Comparison of ENCODE assay signal across 9 cellular contexts in genomic region chr20:59526242-59527225, GRCh38.
DNase-seq lines count a peak whose midpoint lies in the region; ATAC-seq, FAIRE-seq and TF ChIP-seq lines count a peak whose summit lies in the region.
"Had no signal": no experiment of that assay in that cellular context is flagged by ENCODE, and none has a peak within 500 bp of the region (broad histone marks: within the 10 kb centered on the region; RNA-seq: fewer than 3 reads in every experiment).

No MANE protein-coding gene starts in this region.

- no peak overlapping the region for H3K23ac ChIP-seq in IMR-90 (ENCODE audit: low read depth, low read length)

- no peak overlapping the region for H2BK5ac ChIP-seq in IMR-90 (ENCODE audit: low read depth, low read length, poor library complexity, severe bottlenecking)

- no peak overlapping the region for H4K91ac ChIP-seq in IMR-90 (ENCODE audit: insufficient read depth, low read depth, low read length)

- H2AK5ac ChIP-seq in IMR-90 (ENCODE audit: low read depth, low read length): no peak overlapping the region

- H2BK15ac ChIP-seq in IMR-90 (ENCODE audit: low read depth, low read length): no peak overlapping the region

- WGBS in IMR-90 (ENCODE audit: extremely low coverage in 2 of 2, insufficient read length in 1 of 2), 2 experiments: 60% methylated on average over 2 of the region's 18 CpGs; no CpG with 5 or more reads in 1 of the 2 experiments

- BruUV-seq in IMR-90 (replicated peaks; lab: Mats Ljungman, UMichigan): no TSS peak

- intact Hi-C loops in IMR-90 (cut with micrococcal nuclease): no loop called here
- intact Hi-C loops in Right ventricle myocardium superior (cut with DNase I): no loop called here

- H2AFZ ChIP-seq in IMR-90 (replicated peaks; ENCODE audit: low read length, poor library complexity): no peak overlapping the region
- H2AFZ ChIP-seq: parathyroid adenoma had no signal

- no peaks in the 10 kb centered on the region for H3K9me3 ChIP-seq in IMR-90 (ENCODE audit: control insufficient read depth, insufficient read depth, low read length)
- no peaks in the 10 kb centered on the region for H3K9me3 ChIP-seq in effector memory CD4-positive, alpha-beta T cell (ENCODE audit: control insufficient read depth, low read length)

- peak; percentile 23 for TF ChIP-seq CTCF in D721Med (IDR thresholded peaks at IDR 0.05; ENCODE audit: insufficient read depth, missing control alignments)
- TF ChIP-seq CTCF in IMR-90 (conservative IDR thresholded peaks at IDR 0.05; ENCODE audit: low read depth, low read length): peak; percentile 20; the same call in 1 of the 2 replicates

- POLR2A ChIA-PET in IMR-90 (lab: Charles Lee; ENCODE audit: unreplicated experiment): no interaction called here

- H3K27me3 ChIP-seq in IMR-90 (ENCODE audit: control insufficient read depth, insufficient read depth, low read length): no peaks in the 10 kb centered on the region
- H3K27me3 ChIP-seq in effector memory CD4-positive, alpha-beta T cell (replicated peaks; ENCODE audit: control insufficient read depth, insufficient read depth, low read length, poor library complexity, severe bottlenecking): peaks cover 32% of the 10 kb centered on the region

- CTCF ChIA-PET in IMR-90 (lab: Yijun Ruan, JAX): no interaction called here

- FAIRE-seq in D721Med (lab: Jason Lieb, UNC): no peak

- no peaks in the 10 kb centered on the region for H4K20me1 ChIP-seq in IMR-90 (ENCODE audit: insufficient read depth, low read length)

- H4K8ac ChIP-seq in IMR-90 (ENCODE audit: low read depth in 2 of 2, low read length in 2 of 2): no peak overlapping the region

- DNase-seq in D721Med (ENCODE audit: insufficient read length, low spot score) (no peak), IMR-90 (no peak), astrocyte of the hippocampus (ENCODE audit: low read depth, low spot score) (peak; percentile 4), lung microvascular endothelial cell (ENCODE audit: low read depth in 2 of 2) (peak; percentile 25 to 31), UCSD-AML1 (lab: John Stamatoyannopoulos, UW; ENCODE audit: unreplicated experiment) (no peak), Right ventricle myocardium superior (no peak)
- no peak for DNase-seq in effector memory CD4-positive, alpha-beta T cell
- no peak for DNase-seq in activated naive CD4-positive, alpha-beta T cell (lab: John Stamatoyannopoulos, UW)

- H2BK120ac ChIP-seq in IMR-90 (ENCODE audit: low read depth, low read length): no peak overlapping the region

- H4K5ac ChIP-seq in IMR-90 (ENCODE audit: low read depth, low read length): no peak overlapping the region

- no peak for TF ChIP-seq POLR2A in IMR-90 (IDR thresholded peaks at IDR 0.05; ENCODE audit: low read depth, low read length)

- no peak overlapping the region for H3K56ac ChIP-seq in IMR-90 (ENCODE audit: extremely low read depth, insufficient read depth, low read length)

- H3K9me1 ChIP-seq in IMR-90 (ENCODE audit: insufficient read depth, low read length): no peaks in the 10 kb centered on the region

- H3K79me1 ChIP-seq in IMR-90 (ENCODE audit: low read depth in 1 of 2, low read length in 2 of 2): no peaks in the 10 kb centered on the region

- TF ChIP-seq RAD21 in IMR-90 (IDR thresholded peaks at IDR 0.05; ENCODE audit: low read length): no peak

- no peak overlapping the region for H3K4ac ChIP-seq in IMR-90 (ENCODE audit: low read depth, low read length)

- no peaks in the 10 kb centered on the region for H3K4me1 ChIP-seq in IMR-90 (ENCODE audit: control insufficient read depth, insufficient read depth, low read length)
- H3K4me1 ChIP-seq in effector memory CD4-positive, alpha-beta T cell (ENCODE audit: control insufficient read depth, insufficient read depth, low read length, poor library complexity, severe bottlenecking): peaks cover 4% of the 10 kb centered on the region

- in situ Hi-C loops in IMR-90 (cut with MboI; ENCODE audit: low sequenced_read_pairs): no loop called here

- no peak overlapping the region for H3K4me3 ChIP-seq in IMR-90 (ENCODE audit: insufficient read depth, low read depth, low read length)
- H3K4me3 ChIP-seq in effector memory CD4-positive, alpha-beta T cell (ENCODE audit: insufficient read depth, low read depth, low read length, poor library complexity, severe bottlenecking): no peak overlapping the region

- no peak for ATAC-seq in IMR-90 (ENCODE audit: low read depth)
- ATAC-seq in Right ventricle myocardium superior (ENCODE audit: poor library complexity): no peak

- dilution Hi-C loops in IMR-90 (cut with HindIII; ENCODE audit: low sequenced_read_pairs, unreplicated experiment): no loop called here

- H2AK9ac ChIP-seq in IMR-90 (replicated peaks; ENCODE audit: low read depth, low read length, poor library complexity): no peak overlapping the region

- no peak overlapping the region for H3K4me2 ChIP-seq in IMR-90 (ENCODE audit: low read depth, low read length)

- H3K14ac ChIP-seq in IMR-90 (replicated peaks; ENCODE audit: low read depth, low read length): no peak overlapping the region

- H2BK20ac ChIP-seq in IMR-90 (ENCODE audit: low read depth, low read length): no peak overlapping the region

- no peak overlapping the region for H3K27ac ChIP-seq in IMR-90 (ENCODE audit: insufficient read depth, low read length)
- no peak overlapping the region for H3K27ac ChIP-seq in effector memory CD4-positive, alpha-beta T cell (ENCODE audit: insufficient read depth, low read length, poor library complexity, severe bottlenecking)
- H3K27ac ChIP-seq: parathyroid adenoma had no signal

- no peak overlapping the region for H3K9ac ChIP-seq in IMR-90 (ENCODE audit: low read depth, low read length)
- H3K9ac ChIP-seq: parathyroid adenoma had no signal

- no peak overlapping the region for H3K18ac ChIP-seq in IMR-90 (ENCODE audit: low read depth, low read length)

- H3K36me3 ChIP-seq in IMR-90 (ENCODE audit: control insufficient read depth, insufficient read depth, low read length): no peaks in the 10 kb centered on the region
- H3K36me3 ChIP-seq in effector memory CD4-positive, alpha-beta T cell (ENCODE audit: control insufficient read depth, insufficient read depth, low read length): no peaks in the 10 kb centered on the region

TF ChIP-seq in IMR-90, 13 proteins besides CTCF, POLR2A, EP300 and RAD21:
- TF ChIP-seq SMC3 (IDR thresholded peaks at IDR 0.05; ENCODE audit: low read depth, low read length) (no peak), CHD1 (IDR thresholded peaks at IDR 0.05; ENCODE audit: low read depth, low read length) (no peak), ELK1 (IDR thresholded peaks at IDR 0.05; ENCODE audit: borderline replicate concordance, low read depth, low read length) (no peak), RCOR1 (IDR thresholded peaks at IDR 0.05; ENCODE audit: insufficient replicate concordance, low read length) (no peak), MXI1 (IDR thresholded peaks at IDR 0.05; ENCODE audit: borderline replicate concordance, low read depth, low read length) (no peak), RFX5 (IDR thresholded peaks at IDR 0.05; ENCODE audit: low read depth, low read length) (no peak), BHLHE40 (IDR thresholded peaks at IDR 0.05; ENCODE audit: low read depth, low read length) (no peak), MAFK (IDR thresholded peaks at IDR 0.05; ENCODE audit: low read depth, low read length) (no peak), MAZ (IDR thresholded peaks at IDR 0.05; ENCODE audit: borderline replicate concordance, low read depth, low read length) (no peak), FOS (IDR thresholded peaks at IDR 0.05; ENCODE audit: low read depth, low read length) (no peak), USF2 (IDR thresholded peaks at IDR 0.05; ENCODE audit: low read depth, low read length) (no peak), CEBPB (IDR thresholded peaks at IDR 0.05; ENCODE audit: low read depth, low read length) (no peak), NFE2L2 (IDR thresholded peaks at IDR 0.05; ENCODE audit: low read depth, low read length) (no peak)

Comparison
In these comparisons a context has a peak if more than half of its experiments do, and no peak if none do; other contexts are left out.
1. DNase-seq: peak in astrocyte of the hippocampus (single experiment) and lung microvascular endothelial cell (2 of 2); none in D721Med (single experiment), IMR-90 (single experiment), effector memory CD4-positive, alpha-beta T cell (0 of 3), UCSD-AML1 (single experiment), activated naive CD4-positive, alpha-beta T cell (0 of 4) and Right ventricle myocardium superior (single experiment).